8 cellular contexts compared by ENCODE assay signal in genomic region chr10:103916901-103917300, GRCh38. TPM values are rescaled to one million over a fixed set of nuclear protein-coding genes. Genes with fewer than 3 reads are reported as not detected.
DNase-seq lines count a peak whose midpoint lies in the region; ATAC-seq and TF ChIP-seq lines count a peak whose summit lies in the region.

No MANE protein-coding gene starts in this region.

- peaks cover 33% of the 10 kb centered on the region for H3K79me2 ChIP-seq in DND-41 (ENCODE audit: insufficient read depth, low read length)
- peaks cover 7% of the 10 kb centered on the region for H3K79me2 ChIP-seq in trophoblast cell (ENCODE audit: control insufficient read depth, insufficient read depth, low read length, poor library complexity)

- no peak overlapping the region for H2BK5ac ChIP-seq in trophoblast cell (ENCODE audit: low read depth, low read length, poor library complexity)

- H2BK120ac ChIP-seq in trophoblast cell (ENCODE audit: insufficient read depth, low read length, poor library complexity) = no peak overlapping the region

- POLR2A ChIA-PET in Panc1 (lab: Charles Lee) = no interaction called here

- H4K8ac ChIP-seq in trophoblast cell (ENCODE audit: low read depth, low read length) = no peak overlapping the region

- intact Hi-C loops in Panc1 (cut with micrococcal nuclease; ENCODE audit: unreplicated experiment) = loop anchor here (5.0 kb wide), 1 partner anchor 50 kb away; the partner anchor contains the start of gene SLK

- no TSS peak for BruUV-seq in Panc1 (replicated peaks; lab: Mats Ljungman, UMichigan)

- H4K12ac ChIP-seq in trophoblast cell (ENCODE audit: low read depth, low read length) = no peak overlapping the region

- H4K91ac ChIP-seq in trophoblast cell (ENCODE audit: low read depth, low read length) = no peak overlapping the region

- H3K9ac ChIP-seq in DND-41 (ENCODE audit: low read depth, low read length) = peak overlapping the region; percentile 91
- H3K9ac ChIP-seq in trophoblast cell (ENCODE audit: low read length) = no peak overlapping the region

- peaks cover 38% of the 10 kb centered on the region for H3K4me1 ChIP-seq in DND-41 (ENCODE audit: insufficient read depth, low read length)
- H3K4me1 ChIP-seq in Panc1 (ENCODE audit: control insufficient read depth, insufficient read depth, low read length) = peaks cover 28% of the 10 kb centered on the region
- peaks cover 5 to 21% of the 10 kb centered on the region in 2 experiments for H3K4me1 ChIP-seq in trophoblast cell (ENCODE audit: control insufficient read depth in 1 of 2, insufficient read depth in 2 of 2, low read length in 2 of 2)

- ATAC-seq in DND-41 (ENCODE audit: insufficient read depth, low read depth) (no peak), Panc1 (no peak)

- peak overlapping the region; percentile 95 for H3K27ac ChIP-seq in DND-41 (ENCODE audit: low read length)
- peak overlapping the region; percentile 98 for H3K27ac ChIP-seq in Panc1 (ENCODE audit: low read length)
- H3K27ac ChIP-seq in epithelial cell of prostate = peak overlapping the region; percentile 88
- H3K27ac ChIP-seq in trophoblast cell (ENCODE audit: low read depth, low read length) = peak overlapping the region; percentile 85

- TF ChIP-seq CTCF in DND-41 (IDR thresholded peaks at IDR 0.05; ENCODE audit: borderline replicate concordance, extremely low read depth, low read length, poor library complexity, severe bottlenecking) = no peak
- no peak for TF ChIP-seq CTCF in Panc1 (IDR thresholded peaks at IDR 0.05)

- H2AFZ ChIP-seq in DND-41 (ENCODE audit: low read depth, low read length) (peak overlapping the region; percentile 97; the same call in 1 of the 2 replicates), trophoblast cell (ENCODE audit: insufficient read depth, low read length, poor library complexity) (no peak overlapping the region)

- no CpG with 5 or more reads among the region's 2 CpGs for WGBS in trophoblast cell (ENCODE audit: extremely low coverage, insufficient coverage, insufficient read length)

- CTCF ChIA-PET in Panc1 (lab: Charles Lee) = no interaction called here

- no peaks in the 10 kb centered on the region for H3K27me3 ChIP-seq in DND-41 (ENCODE audit: insufficient read depth, low read length, poor library complexity)
- no peaks in the 10 kb centered on the region for H3K27me3 ChIP-seq in Panc1 (ENCODE audit: control insufficient read depth, insufficient read depth, low read length)
- no peaks in the 10 kb centered on the region for H3K27me3 ChIP-seq in trophoblast cell (ENCODE audit: insufficient read depth, low read length)

- no peaks in the 10 kb centered on the region for H4K20me1 ChIP-seq in DND-41 (ENCODE audit: insufficient read depth, low read length)

- DNase-seq in DND-41 (no peak), Panc1 (ENCODE audit: low read depth, low spot score) (no peak), epithelial cell of prostate (ENCODE audit: low read depth, low spot score) (no peak), trophoblast cell (peak in 1 of 2 donors; percentile 43), UCSD-AML1 (lab: John Stamatoyannopoulos, UW; ENCODE audit: unreplicated experiment) (no peak), NCI-H187 treated with DMSO at 0.1 percent for 48 hours (lab: John Stamatoyannopoulos, UW) (no peak), NCI-H526 treated with DMSO at 0.1 percent for 48 hours (lab: John Stamatoyannopoulos, UW) (no peak), MV-4-11 (lab: John Stamatoyannopoulos, UW) (no peak)

- H3K79me1 ChIP-seq in trophoblast cell (ENCODE audit: low read length) = peaks cover 9% of the 10 kb centered on the region

- no peak overlapping the region for H3K4ac ChIP-seq in trophoblast cell (ENCODE audit: low read depth, low read length)

- peak overlapping the region; percentile 97 for H3K4me2 ChIP-seq in DND-41 (ENCODE audit: insufficient read depth, low read length)
- peak overlapping the region; percentile 68 for H3K4me2 ChIP-seq in trophoblast cell (ENCODE audit: low read length)

- H2BK12ac ChIP-seq in trophoblast cell (ENCODE audit: low read length) = no peak overlapping the region

- no peak overlapping the region for H2AK5ac ChIP-seq in trophoblast cell (ENCODE audit: low read length)

- H3K14ac ChIP-seq in trophoblast cell (ENCODE audit: low read length) = no peak overlapping the region

- H3K18ac ChIP-seq in trophoblast cell (ENCODE audit: low read length) = no peak overlapping the region

- H3K23ac ChIP-seq in trophoblast cell (ENCODE audit: low read length) = no peak overlapping the region

- in situ Hi-C loops in Panc1 (cut with HindIII; ENCODE audit: low pct_unique_long_range_greater_than_20kb, low sequenced_read_pairs) = no loop called here

- peak overlapping the region; percentile 72 to 86 for H3K4me3 ChIP-seq in DND-41 (ENCODE audit: low read depth in 1 of 2, low read length in 2 of 2)
- peak overlapping the region; percentile 86 to 90 for H3K4me3 ChIP-seq in Panc1 (ENCODE audit: low read depth in 2 of 2, low read length in 2 of 2)
- no peak overlapping the region for H3K4me3 ChIP-seq in trophoblast cell (ENCODE audit: low read depth, low read length)

- H3K9me3 ChIP-seq in DND-41 (ENCODE audit: insufficient read depth, low read length, severe bottlenecking) = peaks cover 6% of the 10 kb centered on the region
- peaks cover 8% of the 10 kb centered on the region; the same call in 1 of the 2 replicates for H3K9me3 ChIP-seq in Panc1 (ENCODE audit: control insufficient read depth, insufficient read depth, low read depth, low read length)
- no peaks in the 10 kb centered on the region for H3K9me3 ChIP-seq in trophoblast cell (ENCODE audit: insufficient read depth, low read depth, low read length)

- H3K36me3 ChIP-seq in DND-41 (ENCODE audit: insufficient read depth, low read length) = peaks cover 15% of the 10 kb centered on the region
- H3K36me3 ChIP-seq in Panc1 (ENCODE audit: control insufficient read depth, insufficient read depth, low read length) = peaks cover 7% of the 10 kb centered on the region; the same call in 1 of the 2 replicates
- peaks cover 0 to 2% of the 10 kb centered on the region in 2 experiments for H3K36me3 ChIP-seq in trophoblast cell (ENCODE audit: control insufficient read depth in 1 of 2, insufficient read depth in 2 of 2, low read length in 2 of 2)

RNA-seq across cellular contexts. Expression of gene STN1, which starts 1.1 kb away (rescaled TPM):
- total RNA-seq in Panc1 (2021; ENCODE audit: unreplicated experiment) = 28.9 TPM
- polyA plus RNA-seq in Panc1 (2012; ENCODE audit: insufficient read length) = 24.2 TPM
- polyA plus RNA-seq in trophoblast cell (2013) = 15.1 and 17.4 TPM in 2 replicates

RNA-seq across cellular contexts. Expression of gene SLK, which starts 50.0 kb away (rescaled TPM):
- 40.8 TPM for total RNA-seq in Panc1 (2021; ENCODE audit: unreplicated experiment)
- 22.0 TPM for polyA plus RNA-seq in Panc1 (2012; ENCODE audit: insufficient read length)
- 31.0 and 33.1 TPM in 2 replicates for polyA plus RNA-seq in trophoblast cell (2013)
